ENCODE assay signal across 13 cellular contexts in genomic region chr3:160001850-160002623, GRCh38. TPM values are rescaled to one million over a fixed set of nuclear protein-coding genes. Genes with fewer than 3 reads are reported as not detected.
"Had no signal": no experiment of that assay in that cellular context is flagged by ENCODE, and none has a peak within 500 bp of the region (broad histone marks: within the 10 kb centered on the region; RNA-seq: fewer than 3 reads in every experiment).

No MANE protein-coding gene starts in this region.

- DNase-seq: activated effector memory CD4-positive, alpha-beta T cell treated with Interleukin-2 at 50 U/mL for 16 hours; activated T-cell treated with anti-CD3 and anti-CD28 coated beads, Interleukin-2, amount 50 U/mL, for 1 hour; brain microvascular endothelial cell; cerebellar nuclear complex; glutamatergic neuron; left colon; nephron progenitor cell; ovary; stomach had no signal

- H3K9me3 ChIP-seq: ovary, stomach, thoracic aorta had no signal

- H3K27ac ChIP-seq: brain microvascular endothelial cell, ovary, skin epidermis, stomach, thoracic aorta had no signal

- ATAC-seq: activated naive CD4-positive, alpha-beta T cell treated with anti-CD3 and anti-CD28 coated beads, Interleukin-2, amount 50 U/mL, for 72 hours; esophagus mucosa; left colon had no signal

- H3K4me3 ChIP-seq: ovary, skin epidermis, stomach, thoracic aorta had no signal

- H3K27me3 ChIP-seq: brain microvascular endothelial cell, ovary, stomach had no signal

- H3K36me3 ChIP-seq: brain microvascular endothelial cell, ovary, stomach, thoracic aorta had no signal

RNA-seq across cellular contexts. Expression of gene IL12A, which starts 13.4 kb away (rescaled TPM):
- total RNA-seq: activated naive CD4-positive, alpha-beta T cell treated with anti-CD3 and anti-CD28 coated beads, Interleukin-2, amount 50 U/mL, for 72 hours; thoracic aorta had no signal
